Comparison of ENCODE assay signal across 8 cellular contexts in genomic region chr9:113221800-113222481, GRCh38. TPM values are rescaled to one million over a fixed set of nuclear protein-coding genes. Genes with fewer than 3 reads are reported as not detected.
DNase-seq lines count a peak whose midpoint lies in the region; ATAC-seq and TF ChIP-seq lines count a peak whose summit lies in the region.

No MANE protein-coding gene starts in this region.

- H3K9ac ChIP-seq in NT2/D1 (ENCODE audit: insufficient read length, low read depth) (peak overlapping the region; percentile 90), mesendoderm (ENCODE audit: low read length) (peak overlapping the region; percentile 88)

- no peak for TF ChIP-seq CTCF in GM06990 (IDR thresholded peaks at IDR 0.05; ENCODE audit: insufficient read depth, low read length, poor library complexity, severe bottlenecking)
- TF ChIP-seq CTCF in chondrocyte (IDR thresholded peaks at IDR 0.05) = no peak
- no peak for TF ChIP-seq CTCF in vagina (IDR thresholded peaks at IDR 0.05)

- H3K27me3 ChIP-seq in GM06990 (replicated peaks; ENCODE audit: control insufficient read depth, insufficient read depth, low read length) = no peaks in the 10 kb centered on the region
- no peaks in the 10 kb centered on the region for H3K27me3 ChIP-seq in NT2/D1 (ENCODE audit: insufficient read depth, insufficient read length)
- H3K27me3 ChIP-seq in mesendoderm (ENCODE audit: insufficient read depth, low read length, poor library complexity) = no peaks in the 10 kb centered on the region
- no peaks in the 10 kb centered on the region for H3K27me3 ChIP-seq in vagina

- H3K4ac ChIP-seq in mesendoderm (ENCODE audit: low read depth, low read length) = no peak overlapping the region

- H3K36me3 Mint-ChIP-seq in chondrocyte (ENCODE audit: low read depth) = peaks cover 2% of the 10 kb centered on the region

- H3K4me1 Mint-ChIP-seq in chondrocyte (ENCODE audit: low read depth) = peaks cover 53% of the 10 kb centered on the region

- H3K9me3 ChIP-seq in NT2/D1 (ENCODE audit: insufficient read depth, low read length) = no peaks in the 10 kb centered on the region
- H3K9me3 ChIP-seq in vagina = no peaks in the 10 kb centered on the region

- peak overlapping the region; percentile 95 for H3K56ac ChIP-seq in mesendoderm (ENCODE audit: low read length)

- intact Hi-C loops in vagina (cut with DNase I) = no loop called here

- H2BK120ac ChIP-seq in mesendoderm (ENCODE audit: low read depth, low read length) = no peak overlapping the region

- H3K79me2 ChIP-seq in mesendoderm (ENCODE audit: control insufficient read depth, insufficient read depth, low read length) = peaks cover 10% of the 10 kb centered on the region

- no peak for TF ChIP-seq POLR2A in vagina (IDR thresholded peaks at IDR 0.05)

- H3K4me2 ChIP-seq in mesendoderm (ENCODE audit: low read length) = peak overlapping the region; percentile 94

- no CpG with 5 or more reads among the region's 20 CpGs for WGBS in mesendoderm (ENCODE audit: extremely low coverage, insufficient coverage, low lambda C conversion rate)

- H4K5ac ChIP-seq in mesendoderm (ENCODE audit: low read length) = no peak overlapping the region

- H3K9me3 Mint-ChIP-seq in chondrocyte (ENCODE audit: low read depth) = no peaks in the 10 kb centered on the region

- peak overlapping the region; percentile 62 for H2AK5ac ChIP-seq in mesendoderm (ENCODE audit: low read length)

- H3K4me3 ChIP-seq in GM06990 (replicated peaks; ENCODE audit: low read depth, low read length) (peak overlapping the region; percentile 96), NT2/D1 (ENCODE audit: insufficient read length, low read depth) (peak overlapping the region; percentile 85), mesendoderm (ENCODE audit: low read length) (peak overlapping the region; percentile 95), vagina (peak overlapping the region; percentile 86 to 88)

- H3K27ac Mint-ChIP-seq in chondrocyte (ENCODE audit: unreplicated experiment) = peak overlapping the region; percentile 98

- no peak overlapping the region for H3K18ac ChIP-seq in mesendoderm (ENCODE audit: low read length)

- H3K27me3 Mint-ChIP-seq in chondrocyte (ENCODE audit: low read depth) = no peaks in the 10 kb centered on the region

- peak overlapping the region; percentile 91 for H3K4me3 Mint-ChIP-seq in chondrocyte (ENCODE audit: unreplicated experiment)

- ATAC-seq in HG03139 (IDR thresholded peaks at IDR 0.05; ENCODE audit: unreplicated experiment) = no peak

- no peaks in the 10 kb centered on the region for H3K36me3 ChIP-seq in GM06990 (ENCODE audit: control insufficient read depth, insufficient read depth, low read length)
- peaks cover 22% of the 10 kb centered on the region for H3K36me3 ChIP-seq in NT2/D1 (ENCODE audit: insufficient read depth, insufficient read length, low read length)
- no peaks in the 10 kb centered on the region for H3K36me3 ChIP-seq in mesendoderm (ENCODE audit: control insufficient read depth, insufficient read depth, low read length)
- no peaks in the 10 kb centered on the region for H3K36me3 ChIP-seq in vagina

- H3K27ac ChIP-seq in mesendoderm (ENCODE audit: low read depth, low read length) = peak overlapping the region; percentile 16
- H3K27ac ChIP-seq in vagina = peak overlapping the region; percentile 79

- H4K8ac ChIP-seq in mesendoderm (ENCODE audit: low read depth, low read length) = no peak overlapping the region

- H3K79me1 ChIP-seq in mesendoderm (ENCODE audit: low read length) = peaks cover 17% of the 10 kb centered on the region

- no peaks in the 10 kb centered on the region for H3K4me1 ChIP-seq in NT2/D1 (ENCODE audit: insufficient read depth, insufficient read length)
- peaks cover 6% of the 10 kb centered on the region for H3K4me1 ChIP-seq in mesendoderm (ENCODE audit: control insufficient read depth, low read depth, low read length)
- peaks cover 39% of the 10 kb centered on the region for H3K4me1 ChIP-seq in vagina

- H2BK15ac ChIP-seq in mesendoderm (replicated peaks; ENCODE audit: low read depth) = no peak overlapping the region

- no peak for DNase-seq in GM06990 (ENCODE audit: extremely low read depth, insufficient read length)
- no peak for DNase-seq in NT2/D1 (ENCODE audit: low read depth, low spot score)
- no peak for DNase-seq in chondrocyte (ENCODE audit: low spot score)
- peak; percentile 5 for DNase-seq in mesendoderm
- DNase-seq in vagina (ENCODE audit: extremely low spot score in 2 of 2) = no peak
- no peak for DNase-seq in effector CD4-positive, alpha-beta T cell
- no peak for DNase-seq in cerebellar nuclear complex (lab: John Stamatoyannopoulos, UW)

- H3K23ac ChIP-seq in mesendoderm (ENCODE audit: low read length) = no peak overlapping the region

- H2BK5ac ChIP-seq in mesendoderm (ENCODE audit: low read length) = no peak overlapping the region

RNA-seq across cellular contexts. Expression of gene SLC31A1, which starts 0.6 kb away (rescaled TPM):
- total RNA-seq in chondrocyte (30.9 to 39.6 TPM (median 38.6 TPM) in 3 replicates), vagina (9.3 TPM)
- 21.4 TPM for polyA plus RNA-seq in mesendoderm (2013, experiment 1 of 2)
- polyA plus RNA-seq in mesendoderm (2013, experiment 2 of 2) = 21.1 TPM

RNA-seq across cellular contexts. Expression of gene FKBP15, which starts 0.9 kb away (rescaled TPM):
- total RNA-seq in chondrocyte = 26.0 to 33.6 TPM (median 27.6 TPM) in 3 replicates
- 11.1 TPM for polyA plus RNA-seq in mesendoderm (2013, experiment 1 of 2)
- polyA plus RNA-seq in mesendoderm (2013, experiment 2 of 2) = 11.8 TPM
- 28.7 TPM for total RNA-seq in vagina

RNA-seq across cellular contexts. Expression of gene CDC26, which starts 53.4 kb away (rescaled TPM):
- total RNA-seq in chondrocyte (18.8 to 25.4 TPM (median 20.1 TPM) in 3 replicates), vagina (25.3 TPM)
- 75.8 TPM for polyA plus RNA-seq in mesendoderm (2013, experiment 1 of 2)
- 71.7 TPM for polyA plus RNA-seq in mesendoderm (2013, experiment 2 of 2)

RNA-seq across cellular contexts. Expression of gene PRPF4, which starts 53.5 kb away (rescaled TPM):
- total RNA-seq in chondrocyte = 18.2 to 23.7 TPM (median 20.8 TPM) in 3 replicates
- polyA plus RNA-seq in mesendoderm (2013, experiment 1 of 2) = 29.3 TPM
- polyA plus RNA-seq in mesendoderm (2013, experiment 2 of 2) = 29.9 TPM
- 11.8 TPM for total RNA-seq in vagina
